24 cellular contexts compared by ENCODE assay signal in genomic region chr1:1521331-1521730, GRCh38. TPM values are rescaled to one million over a fixed set of nuclear protein-coding genes. Genes with fewer than 3 reads are reported as not detected.
DNase-seq lines count a peak whose midpoint lies in the region; ATAC-seq, FAIRE-seq and TF ChIP-seq lines count a peak whose summit lies in the region.
"Had no signal": no experiment of that assay in that cellular context is flagged by ENCODE, and none has a peak within 500 bp of the region (broad histone marks: within the 10 kb centered on the region; RNA-seq: fewer than 3 reads in every experiment).

No MANE protein-coding gene starts in this region.

- BruUV-seq in K562 (replicated peaks; lab: Mats Ljungman, UMichigan) = TSS peak; percentile 19

- H3K9me3 ChIP-seq in K562 (replicated peaks; ENCODE audit: control insufficient read depth, insufficient read depth, low read depth, low read length) = no peaks in the 10 kb centered on the region
- H3K9me3 ChIP-seq: BE2C; BLaER1 treated with 17β-estradiol and CSF1 and Interleukin-3, amounts not matched to agents 10 nM and 100 nM; HAP-1 had no signal

- TF ChIP-seq CTCF in GM13977 (IDR thresholded peaks at IDR 0.05; ENCODE audit: extremely low read depth, insufficient read depth, missing control alignments) (no peak), K562 (IDR thresholded peaks at IDR 0.05 in 2 of 3, conservative IDR thresholded peaks at IDR 0.05 in 1 of 3; ENCODE audit: insufficient read depth in 2 of 3, low read depth in 1 of 3, low read length in 3 of 3) (no peak), coronary artery (IDR thresholded peaks at IDR 0.05) (no peak)

- no peak for TF ChIP-seq POLR2A in K562 (conservative IDR thresholded peaks at IDR 0.05)

- H3K36me3 ChIP-seq in K562 (ENCODE audit: control insufficient read depth, insufficient read depth, low read length) = peaks cover 74% of the 10 kb centered on the region

- no peak for TF ChIP-seq EP300 in K562 (IDR thresholded peaks at IDR 0.05; ENCODE audit: low read length)

- H3K79me2 ChIP-seq in K562 (ENCODE audit: control insufficient read depth, insufficient read depth, low read length) = no peaks in the 10 kb centered on the region

- DNase-seq in Right ventricle myocardium inferior (ENCODE audit: missing footprints) (peak; percentile 14), left ventricle myocardium superior (no peak), GM13977 (ENCODE audit: low spot score) (peak; percentile 3), K562 (ENCODE audit: extremely low read depth in 1 of 4, low spot score in 3 of 4) (no peak), AG08395 (ENCODE audit: low spot score) (no peak), coronary artery (ENCODE audit: low spot score) (no peak)
- DNase-seq: AML-193; BE2C; CD4-positive, alpha-beta T cell; CD8-positive, alpha-beta memory T cell; DMS 273 treated with DMSO at 0.1 percent for 48 hours; DMS79; EL; GDM1 had no signal

- no peak for ATAC-seq in Right ventricle myocardium inferior
- no peak for ATAC-seq in left ventricle myocardium superior
- ATAC-seq in K562 = no peak
- ATAC-seq: GM12878, GM23338 had no signal

- no peaks in the 10 kb centered on the region for H3K9me1 ChIP-seq in K562 (ENCODE audit: control insufficient read depth, insufficient read depth, low read length)

- H3K4me2 ChIP-seq in K562 (ENCODE audit: insufficient read depth, low read length) = no peak overlapping the region
- H3K4me2 ChIP-seq: GM23338 had no signal

- no peak for TF ChIP-seq RAD21 in K562 (CRISPR knock-in tag; conservative IDR thresholded peaks at IDR 0.05 in 1 of 2, IDR thresholded peaks at IDR 0.05 in 1 of 2)

- peaks cover 0 to 10% of the 10 kb centered on the region in 2 experiments; a peak in 1 of 5 replicates for H3K4me1 ChIP-seq in K562 (replicated peaks in 1 of 2; ENCODE audit: control insufficient read depth in 2 of 2, insufficient read depth in 2 of 2, low read length in 2 of 2)
- H3K4me1 ChIP-seq: BE2C, HAP-1 had no signal

- H3K27me3 ChIP-seq in K562 (ENCODE audit: control insufficient read depth in 2 of 2, insufficient read depth in 2 of 2, low read length in 2 of 2) = no peaks in the 10 kb centered on the region
- H3K27me3 ChIP-seq: BE2C had no signal

- in situ Hi-C loops in GM13977 (cut with MboI; ENCODE audit: low pct_unique_long_range_greater_than_20kb, low sequenced_read_pairs, unreplicated experiment) = no loop called here
- in situ Hi-C loops in K562 (cut with MboI) = no loop called here

- H3K4me3 ChIP-seq in K562 (no peak overlapping the region), coronary artery (no peak overlapping the region)
- H3K4me3 ChIP-seq: BLaER1 treated with 17β-estradiol and CSF1 and Interleukin-3, amounts not matched to agents 10 nM and 100 nM; GM12878; GM23338; HAP-1 had no signal

- 95% methylated on average over 19 of the region's 19 CpGs for WGBS in K562 (ENCODE audit: insufficient coverage, low coverage, missing lambda C conversion rate)

- H2AFZ ChIP-seq in K562 (ENCODE audit: low read depth, low read length) = no peak overlapping the region
- H2AFZ ChIP-seq: GM23338 had no signal

- CTCF ChIA-PET in K562 (lab: Yijun Ruan, JAX; ENCODE audit: low intra/inter-chr PET ratio) = no interaction called here

- intact Hi-C loops in Right ventricle myocardium inferior (cut with DNase I) (no loop called here), left ventricle myocardium superior (cut with micrococcal nuclease) (no loop called here), K562 (cut with micrococcal nuclease) (no loop called here)

- FAIRE-seq in K562 (lab: Jason Lieb, UNC) = no peak
- FAIRE-seq: A204.1, D721Med, GM12878, GM18507 had no signal

- H4K20me1 ChIP-seq in K562 (replicated peaks; ENCODE audit: control insufficient read depth, insufficient read depth, low read length) = no peaks in the 10 kb centered on the region

- POLR2A ChIA-PET in K562 (lab: Yijun Ruan, JAX) = no interaction called here

- H3K27ac ChIP-seq in K562 (ENCODE audit: extremely low read depth, low read depth, low read length) (no peak overlapping the region), coronary artery (no peak overlapping the region)
- H3K27ac ChIP-seq: 22Rv1; BLaER1 treated with 17β-estradiol and CSF1 and Interleukin-3, amounts not matched to agents 10 nM and 100 nM had no signal

- H3K9ac ChIP-seq in K562 (ENCODE audit: insufficient read depth in 1 of 2, low read depth in 2 of 2, low read length in 2 of 2) = no peak overlapping the region
- H3K9ac ChIP-seq: BLaER1 treated with 17β-estradiol and CSF1 and Interleukin-3, amounts not matched to agents 10 nM and 100 nM had no signal

RNA-seq across cellular contexts. Expression of gene ATAD3A, which starts 9.4 kb away (rescaled TPM):
- total RNA-seq in Right ventricle myocardium inferior = 17.9 TPM
- 18.3 TPM for total RNA-seq in left ventricle myocardium superior
- 54.7 and 190 TPM in 2 replicates for total RNA-seq in K562 (2011; cell fraction: chromatin; rRNA removed; ENCODE audit: low replicate concordance)
- 155 and 182 TPM in 2 replicates for total RNA-seq in K562 (2011; cell fraction: nucleolus; rRNA removed)
- 64.8 and 77.4 TPM in 2 replicates for total RNA-seq in K562 (2011; cell fraction: nucleoplasm; rRNA removed)
- total RNA-seq in K562 (2014; rRNA removed) = 173 and 183 TPM in 2 replicates
- total RNA-seq in K562 (2014; rRNA removed; fragmentation: Illumina TruSeq; extraction: Trizol) = 18.6 and 20.2 TPM in 2 replicates
- 80.1 and 87.1 TPM in 2 replicates for total RNA-seq in K562 (2015; rRNA removed; fragmentation: Illumina TruSeq; extraction: Trizol)
- 151 and 167 TPM in 2 replicates for total RNA-seq in K562 (2021)
- 36.7 and 40.8 TPM in 2 replicates for polyA plus RNA-seq in K562 (2011; rRNA removed)
- 47.1 and 118 TPM in 2 replicates for polyA plus RNA-seq in K562 (2011; cell fraction: cytosol; rRNA removed)
- polyA plus RNA-seq in K562 (2011; cell fraction: nucleus; rRNA removed) = 98.3 and 162 TPM in 2 replicates
- 69.9 and 90.0 TPM in 2 replicates for polyA plus RNA-seq in K562 (2012)
- 29.2 and 90.5 TPM in 2 replicates for polyA plus RNA-seq in K562 (2014; fragmentation: Illumina TruSeq; extraction: Trizol)
- 1 to 10 TPM in 1 of 2 experiments, under 1 TPM in 1; 0.10 to 1.0 TPM for polyA plus RNA-seq in K562 (2014; fragmentation: Nextera tagmentation; extraction: Ambion mirVana)
- polyA plus RNA-seq in K562 (2014; rRNA removed) = 123 and 131 TPM in 2 replicates
- polyA minus RNA-seq in K562 (2011; rRNA and poly(A)+ RNA removed) = 14.9 and 33.5 TPM in 2 replicates
- polyA minus RNA-seq in K562 (2011; cell fraction: cytosol; rRNA and poly(A)+ RNA removed) = 50.2 and 62.0 TPM in 2 replicates
- polyA minus RNA-seq in K562 (2011; cell fraction: nucleus; rRNA and poly(A)+ RNA removed) = 28.4 and 31.9 TPM in 2 replicates

RNA-seq across cellular contexts. Expression of gene TMEM240, which starts 19.1 kb away (rescaled TPM):
- total RNA-seq in Right ventricle myocardium inferior = 6.9 TPM
- total RNA-seq in left ventricle myocardium superior = 8.9 TPM
- 1.2 and 8.3 TPM in 2 replicates for total RNA-seq in K562 (2011; cell fraction: chromatin; rRNA removed; ENCODE audit: low replicate concordance)
- total RNA-seq in K562 (2011; cell fraction: nucleolus; rRNA removed) = 5.3 and 6.0 TPM in 2 replicates
- 2.6 and 6.0 TPM in 2 replicates for total RNA-seq in K562 (2011; cell fraction: nucleoplasm; rRNA removed)
- 0.78 TPM in 1 of 2 replicates, not detected in the other for total RNA-seq in K562 (2014; rRNA removed)
- total RNA-seq in K562 (2014; rRNA removed; fragmentation: Illumina TruSeq; extraction: Trizol) = not detected in 2 replicates
- total RNA-seq in K562 (2015; rRNA removed; fragmentation: Illumina TruSeq; extraction: Trizol) = 0.38 and 0.43 TPM in 2 replicates
- 1.3 and 2.0 TPM in 2 replicates for total RNA-seq in K562 (2021)
- polyA plus RNA-seq in K562 (2011; rRNA removed) = 0.24 TPM in 2 replicates
- polyA plus RNA-seq in K562 (2011; cell fraction: cytosol; rRNA removed) = 0.46 TPM in 1 of 2 replicates, not detected in the other
- polyA plus RNA-seq in K562 (2011; cell fraction: nucleus; rRNA removed) = 3.5 and 8.1 TPM in 2 replicates
- polyA plus RNA-seq in K562 (2012) = 1.1 and 3.2 TPM in 2 replicates
- polyA plus RNA-seq in K562 (2014; fragmentation: Illumina TruSeq; extraction: Trizol) = not detected in 2 replicates
- not detected for polyA plus RNA-seq in K562 (2014; fragmentation: Nextera tagmentation; extraction: Ambion mirVana)
- polyA plus RNA-seq in K562 (2014; rRNA removed) = 0.28 and 0.94 TPM in 2 replicates
- not detected in 2 replicates for polyA minus RNA-seq in K562 (2011; rRNA and poly(A)+ RNA removed)
- polyA minus RNA-seq in K562 (2011; cell fraction: cytosol; rRNA and poly(A)+ RNA removed) = not detected in 2 replicates
- polyA minus RNA-seq in K562 (2011; cell fraction: nucleus; rRNA and poly(A)+ RNA removed) = 0.56 and 0.67 TPM in 2 replicates
- total RNA-seq: H4 had no signal
- polyA plus RNA-seq: CD14-positive monocyte; CD8-positive, alpha-beta memory T cell; GM12878 had no signal

RNA-seq across cellular contexts. Expression of gene ATAD3B, which starts 49.8 kb away (rescaled TPM):
- total RNA-seq in Right ventricle myocardium inferior (9.0 TPM), left ventricle myocardium superior (9.5 TPM), K562 (2014; rRNA removed) (106 and 126 TPM in 2 replicates), K562 (2014; rRNA removed; fragmentation: Illumina TruSeq; extraction: Trizol) (10.3 and 15.6 TPM in 2 replicates), K562 (2015; rRNA removed; fragmentation: Illumina TruSeq; extraction: Trizol) (43.2 and 45.2 TPM in 2 replicates), K562 (2021) (92.0 and 93.4 TPM in 2 replicates)
- total RNA-seq in K562 (2011; cell fraction: chromatin; rRNA removed; ENCODE audit: low replicate concordance) = 197 and 522 TPM in 2 replicates
- 417 and 489 TPM in 2 replicates for total RNA-seq in K562 (2011; cell fraction: nucleolus; rRNA removed)
- 246 and 263 TPM in 2 replicates for total RNA-seq in K562 (2011; cell fraction: nucleoplasm; rRNA removed)
- polyA plus RNA-seq in K562 (2011; rRNA removed) (27.7 and 27.9 TPM in 2 replicates), K562 (2014; fragmentation: Illumina TruSeq; extraction: Trizol) (18.9 and 42.2 TPM in 2 replicates), K562 (2014; fragmentation: Nextera tagmentation; extraction: Ambion mirVana) (under 1 TPM; 0.07 to 0.77 TPM), K562 (2014; rRNA removed) (113 and 117 TPM in 2 replicates)
- 18.3 and 42.9 TPM in 2 replicates for polyA plus RNA-seq in K562 (2011; cell fraction: cytosol; rRNA removed)
- 168 and 341 TPM in 2 replicates for polyA plus RNA-seq in K562 (2011; cell fraction: nucleus; rRNA removed)
- 31.9 and 52.8 TPM in 2 replicates for polyA plus RNA-seq in K562 (2012)
- polyA minus RNA-seq in K562 (2011; rRNA and poly(A)+ RNA removed) = 6.7 and 14.8 TPM in 2 replicates
- 23.6 and 41.7 TPM in 2 replicates for polyA minus RNA-seq in K562 (2011; cell fraction: cytosol; rRNA and poly(A)+ RNA removed)
- 44.3 and 53.4 TPM in 2 replicates for polyA minus RNA-seq in K562 (2011; cell fraction: nucleus; rRNA and poly(A)+ RNA removed)

RNA-seq across cellular contexts. Expression of gene SSU72, which starts 53.3 kb away (rescaled TPM):
- 116 TPM for total RNA-seq in Right ventricle myocardium inferior
- total RNA-seq in left ventricle myocardium superior = 118 TPM
- total RNA-seq in K562 (2011; cell fraction: chromatin; rRNA removed; ENCODE audit: low replicate concordance) = 158 and 318 TPM in 2 replicates
- total RNA-seq in K562 (2011; cell fraction: nucleolus; rRNA removed) = 177 TPM in 2 replicates
- 165 and 176 TPM in 2 replicates for total RNA-seq in K562 (2011; cell fraction: nucleoplasm; rRNA removed)
- total RNA-seq in K562 (2014; rRNA removed) = 157 and 175 TPM in 2 replicates
- total RNA-seq in K562 (2014; rRNA removed; fragmentation: Illumina TruSeq; extraction: Trizol) = 75.3 and 77.6 TPM in 2 replicates
- total RNA-seq in K562 (2015; rRNA removed; fragmentation: Illumina TruSeq; extraction: Trizol) = 79.3 and 80.4 TPM in 2 replicates
- 185 and 187 TPM in 2 replicates for total RNA-seq in K562 (2021)
- polyA plus RNA-seq in K562 (2011; rRNA removed) = 77.5 and 94.6 TPM in 2 replicates
- 108 and 136 TPM in 2 replicates for polyA plus RNA-seq in K562 (2011; cell fraction: cytosol; rRNA removed)
- 118 and 152 TPM in 2 replicates for polyA plus RNA-seq in K562 (2011; cell fraction: nucleus; rRNA removed)
- 185 and 187 TPM in 2 replicates for polyA plus RNA-seq in K562 (2012)
- 184 and 187 TPM in 2 replicates for polyA plus RNA-seq in K562 (2014; fragmentation: Illumina TruSeq; extraction: Trizol)
- 10 to 100 TPM; 70.8 to 90.8 TPM for polyA plus RNA-seq in K562 (2014; fragmentation: Nextera tagmentation; extraction: Ambion mirVana)
- polyA plus RNA-seq in K562 (2014; rRNA removed) = 201 and 217 TPM in 2 replicates
- polyA minus RNA-seq in K562 (2011; rRNA and poly(A)+ RNA removed) = 79.6 and 115 TPM in 2 replicates
- 73.7 and 101 TPM in 2 replicates for polyA minus RNA-seq in K562 (2011; cell fraction: cytosol; rRNA and poly(A)+ RNA removed)
- polyA minus RNA-seq in K562 (2011; cell fraction: nucleus; rRNA and poly(A)+ RNA removed) = 42.8 and 44.6 TPM in 2 replicates

Comparison
In these comparisons a context has a peak if more than half of its experiments do, and no peak if none do; other contexts are left out.
1. DNase-seq: peak in Right ventricle myocardium inferior (single experiment) and GM13977 (single experiment); none in left ventricle myocardium superior (single experiment), K562 (0 of 4), AG08395 (single experiment) and coronary artery (single experiment).